Comparison of ENCODE assay signal across 17 cellular contexts in genomic region chr14:22646570-22647254, GRCh38. TPM values are rescaled to one million over a fixed set of nuclear protein-coding genes. Genes with fewer than 3 reads are reported as not detected.
DNase-seq lines count a peak whose midpoint lies in the region; ATAC-seq and TF ChIP-seq lines count a peak whose summit lies in the region.
"Had no signal": no experiment of that assay in that cellular context is flagged by ENCODE, and none has a peak within 500 bp of the region (broad histone marks: within the 10 kb centered on the region; RNA-seq: fewer than 3 reads in every experiment).

No MANE protein-coding gene starts in this region.

- no peaks in the 10 kb centered on the region for H3K27me3 ChIP-seq in GM23248 (replicated peaks; ENCODE audit: insufficient read depth)
- H3K27me3 ChIP-seq: SJCRH30, upper lobe of left lung had no signal

- H3K27ac ChIP-seq in GM23248: peak overlapping the region; percentile 99
- H3K27ac ChIP-seq: SJCRH30, upper lobe of left lung had no signal

- H3K4me2 ChIP-seq in GM23248 (ENCODE audit: unreplicated experiment): peak overlapping the region; percentile 78

- WGBS in GM23248 (ENCODE audit: low coverage in 1 of 2, low lambda C conversion rate in 2 of 2, missing lambda C conversion rate in 2 of 2), 2 experiments: 75 to 79% methylated on average over 4 of the region's 4 CpGs

- H3K4me1 ChIP-seq in GM23248 (ENCODE audit: insufficient read depth): peaks cover 26% of the 10 kb centered on the region
- H3K4me1 ChIP-seq: upper lobe of left lung had no signal

- H3K79me2 ChIP-seq in GM23248 (ENCODE audit: insufficient read depth): no peaks in the 10 kb centered on the region

- no peaks in the 10 kb centered on the region for H4K20me1 ChIP-seq in GM23248 (ENCODE audit: insufficient read depth)

- H3K9ac ChIP-seq in GM23248: peak overlapping the region; percentile 84

- H3K36me3 ChIP-seq in GM23248 (ENCODE audit: low read depth): no peaks in the 10 kb centered on the region
- H3K36me3 ChIP-seq: heart right ventricle, SJCRH30, upper lobe of left lung had no signal

- H3K4me3 ChIP-seq in GM23248: peak overlapping the region; percentile 38; the same call in 1 of the 2 replicates
- H3K4me3 ChIP-seq in fibroblast of pulmonary artery (replicated peaks; ENCODE audit: low read depth, low read length): no peak overlapping the region
- H3K4me3 ChIP-seq: heart right ventricle, SJCRH30, upper lobe of left lung had no signal

- no peak overlapping the region for H2AFZ ChIP-seq in GM23248

- no peaks in the 10 kb centered on the region for H3K9me2 ChIP-seq in GM23248 (ENCODE audit: insufficient read depth)

- no peak for TF ChIP-seq CTCF in fibroblast of pulmonary artery (IDR thresholded peaks at IDR 0.05; ENCODE audit: low read length, missing control alignments)

- in situ Hi-C loops in GM23248 (cut with MboI): no loop called here

- ATAC-seq in GM21825 (IDR thresholded peaks at IDR 0.05; ENCODE audit: unreplicated experiment) (no peak), GM19324 (IDR thresholded peaks at IDR 0.05; ENCODE audit: low FRiP score, unreplicated experiment) (no peak)
- ATAC-seq: heart right ventricle had no signal

- peak; percentile 43 for DNase-seq in AG08396 (ENCODE audit: low spot score)
- peak; percentile 83 for DNase-seq in GM23248
- DNase-seq in RKO (ENCODE audit: low spot score): peak; percentile 44
- DNase-seq in fibroblast of pulmonary artery (ENCODE audit: low read depth): peak; percentile 78
- no peak for DNase-seq in iPS-NIHi7 (ENCODE audit: extremely low spot score)
- DNase-seq in UCSD-AML1 (lab: John Stamatoyannopoulos, UW; ENCODE audit: unreplicated experiment): no peak
- DNase-seq: activated CD4-positive, CD25-positive, alpha-beta regulatory T cell; CD8-positive, alpha-beta memory T cell; heart right ventricle; KBM-7; NCI-H2171; posterior cingulate gyrus; SJCRH30; upper lobe of left lung had no signal

- peaks cover 9% of the 10 kb centered on the region for H3F3A ChIP-seq in GM23248 (ENCODE audit: insufficient read depth)

- no peaks in the 10 kb centered on the region for H3K9me3 ChIP-seq in GM23248 (ENCODE audit: low read depth)
- H3K9me3 ChIP-seq: heart right ventricle, SJCRH30, upper lobe of left lung had no signal

RNA-seq across cellular contexts. Expression of gene OR6J1, which starts 2.6 kb away (rescaled TPM):
- total RNA-seq in GM23248 (2014; rRNA removed; shearing (Covaris generic)): not detected in 2 replicates
- polyA plus RNA-seq in GM23248 (2016; fragmentation: Nextera tagmentation; extraction: Ambion mirVana): not detected in 2 replicates
- total RNA-seq: CD8-positive, alpha-beta memory T cell; cerebellum; heart right ventricle; SJCRH30 had no signal
- polyA plus RNA-seq: CD8-positive, alpha-beta memory T cell; heart right ventricle had no signal

RNA-seq across cellular contexts. Expression of gene ABHD4, which starts 48.6 kb away (rescaled TPM):
- total RNA-seq in GM23248 (2014; rRNA removed; shearing (Covaris generic)): 15.2 and 16.8 TPM in 2 replicates
- 26.5 and 27.8 TPM in 2 replicates for polyA plus RNA-seq in GM23248 (2016; fragmentation: Nextera tagmentation; extraction: Ambion mirVana)

RNA-seq across cellular contexts. Expression of gene DAD1, which starts 57.7 kb away (rescaled TPM):
- 369 and 375 TPM in 2 replicates for total RNA-seq in GM23248 (2014; rRNA removed; shearing (Covaris generic))
- 637 and 653 TPM in 2 replicates for polyA plus RNA-seq in GM23248 (2016; fragmentation: Nextera tagmentation; extraction: Ambion mirVana)

Comparison
In these comparisons a context has a peak if more than half of its experiments do, and no peak if none do; other contexts are left out.
1. DNase-seq: peak in AG08396 (single experiment), GM23248 (single experiment), RKO (single experiment) and fibroblast of pulmonary artery (single experiment); none in iPS-NIHi7 (single experiment) and UCSD-AML1 (single experiment).